In the genomic region with DNA sequence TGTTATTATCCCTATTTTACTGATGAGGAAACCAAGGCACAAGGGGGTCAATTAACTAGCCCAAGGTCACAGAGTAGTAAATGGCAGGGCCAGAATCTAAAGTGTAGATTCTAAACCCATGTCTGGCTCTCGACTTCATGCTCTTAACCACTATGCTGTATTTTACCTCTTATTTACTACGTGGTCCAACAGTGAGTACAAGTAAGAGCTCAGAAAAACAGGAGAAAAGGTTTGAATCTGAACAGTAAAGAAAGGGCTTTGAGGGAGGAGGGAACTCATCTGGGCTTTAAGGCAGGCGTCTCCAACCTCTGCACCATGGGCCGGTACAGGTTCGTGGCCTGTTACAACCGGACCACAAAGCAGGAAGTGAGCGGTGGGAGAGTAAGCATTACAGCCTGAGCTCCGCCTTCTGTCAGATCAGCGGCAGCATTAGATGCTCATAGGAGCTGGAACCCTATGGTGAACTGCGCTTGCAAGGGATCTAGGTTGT, we compare ENCODE assay signal across 8 cellular contexts.
DNase-seq lines count a peak whose midpoint lies in the region; ATAC-seq and TF ChIP-seq lines count a peak whose summit lies in the region.

No MANE protein-coding gene starts in this region.

- H2BK15ac ChIP-seq in mesenchymal stem cell (ENCODE audit: low read depth, poor library complexity, severe bottlenecking) = no peak overlapping the region

- no peak overlapping the region for H3K23ac ChIP-seq in mesenchymal stem cell (ENCODE audit: low read length in 2 of 2)

- H3K4me1 ChIP-seq in mesenchymal stem cell (ENCODE audit: control insufficient read depth, insufficient read depth, low read depth, low read length) = peaks cover 6% of the 10 kb centered on the region

- TF ChIP-seq CTCF in GM20000 (IDR thresholded peaks at IDR 0.05; ENCODE audit: extremely low read depth, missing control alignments) = no peak

- no peak overlapping the region for H2BK12ac ChIP-seq in mesenchymal stem cell (ENCODE audit: low read length in 2 of 2)

- H3K9ac ChIP-seq in mesenchymal stem cell (ENCODE audit: low read length) = peak overlapping the region; percentile 3

- H4K91ac ChIP-seq in mesenchymal stem cell (ENCODE audit: low read length) = no peak overlapping the region

- no peaks in the 10 kb centered on the region for H3K9me3 ChIP-seq in mesenchymal stem cell (ENCODE audit: control insufficient read depth, low read length)

- no peaks in the 10 kb centered on the region for H3K79me1 ChIP-seq in mesenchymal stem cell (replicated peaks; ENCODE audit: low read length, poor library complexity, severe bottlenecking)

- no peak overlapping the region for H3K4me3 ChIP-seq in mesenchymal stem cell (ENCODE audit: insufficient read depth in 1 of 2, low read depth in 1 of 2, low read length in 2 of 2)

- peak overlapping the region; percentile 4 for H4K8ac ChIP-seq in mesenchymal stem cell (ENCODE audit: low read length)

- no peak overlapping the region for H2BK120ac ChIP-seq in mesenchymal stem cell (ENCODE audit: low read depth, low read length)

- no peak overlapping the region for H3K4me2 ChIP-seq in mesenchymal stem cell (ENCODE audit: low read length, poor library complexity, severe bottlenecking)

- no peaks in the 10 kb centered on the region for H3K27me3 ChIP-seq in mesenchymal stem cell (ENCODE audit: control insufficient read depth in 1 of 2, insufficient read depth in 1 of 2, low read length in 2 of 2)

- DNase-seq in GM20000 (ENCODE audit: low spot score) = peak; percentile 28
- peak; percentile 75 for DNase-seq in activated CD8-positive, alpha-beta memory T cell treated with anti-CD3 and anti-CD28 coated beads for 24 hours
- DNase-seq in mesenchymal stem cell = no peak
- DNase-seq in NCI-H774 (lab: John Stamatoyannopoulos, UW) = no peak
- no peak for DNase-seq in SKM-1 treated with dmso at 0.1 percent for 144 hours (lab: John Stamatoyannopoulos, UW; ENCODE audit: unreplicated experiment)
- no peak for DNase-seq in HPDE6-E6E7 (ENCODE audit: extremely low spot score)
- no peak for DNase-seq in COLO668 (lab: John Stamatoyannopoulos, UW; ENCODE audit: unreplicated experiment)

- peak; percentile 89 for ATAC-seq in HG03571 (IDR thresholded peaks at IDR 0.05; ENCODE audit: unreplicated experiment)

- no peak overlapping the region for H2AK5ac ChIP-seq in mesenchymal stem cell (ENCODE audit: low read length, severe bottlenecking)

- 89% methylated on average over 8 of the region's 10 CpGs for WGBS in mesenchymal stem cell

- no peak overlapping the region for H3K4ac ChIP-seq in mesenchymal stem cell (ENCODE audit: low read depth in 1 of 2, low read length in 2 of 2)

- H2BK5ac ChIP-seq in mesenchymal stem cell (ENCODE audit: low read depth, low read length, poor library complexity, severe bottlenecking) = no peak overlapping the region

- peaks cover 18 to 53% of the 10 kb centered on the region in 2 experiments for H3K36me3 ChIP-seq in mesenchymal stem cell (ENCODE audit: control insufficient read depth in 1 of 2, insufficient read depth in 2 of 2, low read depth in 1 of 2, low read length in 2 of 2)

- no peak overlapping the region for H2AFZ ChIP-seq in mesenchymal stem cell (ENCODE audit: low read depth, low read length)

- peak overlapping the region in 1 of 2 experiments; percentile 14 for H3K18ac ChIP-seq in mesenchymal stem cell (ENCODE audit: low read depth in 1 of 2, low read length in 2 of 2)

- H3K27ac ChIP-seq in mesenchymal stem cell (ENCODE audit: low read length, poor library complexity, severe bottlenecking) = peak overlapping the region; percentile 11

- H3K14ac ChIP-seq in mesenchymal stem cell (ENCODE audit: low read length in 2 of 2) = peak overlapping the region in 1 of 2 experiments; percentile 4

Comparison
In these comparisons a context has a peak if more than half of its experiments do, and no peak if none do; other contexts are left out.
1. DNase-seq: peak in GM20000 (single experiment) and activated CD8-positive, alpha-beta memory T cell treated with anti-CD3 and anti-CD28 coated beads for 24 hours (single experiment); none in mesenchymal stem cell (single experiment), NCI-H774 (single experiment), SKM-1 treated with dmso at 0.1 percent for 144 hours (single experiment), HPDE6-E6E7 (single experiment) and COLO668 (single experiment).